ENCODE assay signal across 8 cellular contexts in the genomic region with DNA sequence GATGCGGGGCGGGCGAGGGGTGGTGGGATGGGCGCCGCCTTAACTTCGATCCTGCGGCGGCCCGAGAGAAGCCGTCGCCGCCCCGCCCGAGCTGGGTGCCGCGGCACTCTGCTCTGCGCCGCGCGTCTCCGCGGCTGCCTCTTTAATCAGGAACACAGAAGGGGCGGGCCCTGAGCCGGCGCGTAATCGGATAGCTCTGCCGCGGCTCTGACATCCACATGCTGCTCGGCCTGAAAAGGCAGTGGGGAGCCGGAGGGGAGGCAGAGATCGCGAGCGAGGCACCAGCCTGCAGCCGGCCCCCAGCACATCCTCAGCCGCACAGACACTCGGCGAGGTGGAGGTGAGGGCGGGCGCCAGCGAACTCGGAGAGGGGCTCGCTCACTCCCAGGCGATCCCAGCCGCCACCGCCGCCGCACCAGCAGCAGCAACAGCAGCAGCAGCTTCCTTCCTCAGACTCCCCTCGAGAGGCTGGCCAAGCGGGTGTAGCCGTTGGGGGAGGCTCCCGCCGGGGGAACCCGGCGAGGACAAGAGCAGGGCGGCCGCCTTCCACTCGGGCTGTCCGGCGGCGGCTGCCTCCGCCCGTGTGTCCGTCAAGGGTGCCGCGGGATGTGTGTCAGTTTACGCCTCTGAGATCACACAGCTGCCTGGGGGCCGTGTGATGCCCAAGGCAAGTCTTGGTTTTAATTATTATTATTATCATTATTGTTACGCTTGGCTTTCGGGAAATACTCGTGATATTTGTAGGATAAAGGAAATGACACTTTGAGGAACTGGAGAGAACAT. TPM values are rescaled to one million over a fixed set of nuclear protein-coding genes. Genes with fewer than 3 reads are reported as not detected.
DNase-seq lines count a peak whose midpoint lies in the region; ATAC-seq and TF ChIP-seq lines count a peak whose summit lies in the region.

A gene with protein sequence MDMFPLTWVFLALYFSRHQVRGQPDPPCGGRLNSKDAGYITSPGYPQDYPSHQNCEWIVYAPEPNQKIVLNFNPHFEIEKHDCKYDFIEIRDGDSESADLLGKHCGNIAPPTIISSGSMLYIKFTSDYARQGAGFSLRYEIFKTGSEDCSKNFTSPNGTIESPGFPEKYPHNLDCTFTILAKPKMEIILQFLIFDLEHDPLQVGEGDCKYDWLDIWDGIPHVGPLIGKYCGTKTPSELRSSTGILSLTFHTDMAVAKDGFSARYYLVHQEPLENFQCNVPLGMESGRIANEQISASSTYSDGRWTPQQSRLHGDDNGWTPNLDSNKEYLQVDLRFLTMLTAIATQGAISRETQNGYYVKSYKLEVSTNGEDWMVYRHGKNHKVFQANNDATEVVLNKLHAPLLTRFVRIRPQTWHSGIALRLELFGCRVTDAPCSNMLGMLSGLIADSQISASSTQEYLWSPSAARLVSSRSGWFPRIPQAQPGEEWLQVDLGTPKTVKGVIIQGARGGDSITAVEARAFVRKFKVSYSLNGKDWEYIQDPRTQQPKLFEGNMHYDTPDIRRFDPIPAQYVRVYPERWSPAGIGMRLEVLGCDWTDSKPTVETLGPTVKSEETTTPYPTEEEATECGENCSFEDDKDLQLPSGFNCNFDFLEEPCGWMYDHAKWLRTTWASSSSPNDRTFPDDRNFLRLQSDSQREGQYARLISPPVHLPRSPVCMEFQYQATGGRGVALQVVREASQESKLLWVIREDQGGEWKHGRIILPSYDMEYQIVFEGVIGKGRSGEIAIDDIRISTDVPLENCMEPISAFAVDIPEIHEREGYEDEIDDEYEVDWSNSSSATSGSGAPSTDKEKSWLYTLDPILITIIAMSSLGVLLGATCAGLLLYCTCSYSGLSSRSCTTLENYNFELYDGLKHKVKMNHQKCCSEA (plus strand): TSS at position 263 of the 783 bp plus-strand sequence. CDS start 790 bp downstream, outside the sequence.

- peak; percentile 74 for ATAC-seq in GM19023 (IDR thresholded peaks at IDR 0.05; ENCODE audit: unreplicated experiment)
- ATAC-seq in HG03139 (IDR thresholded peaks at IDR 0.05; ENCODE audit: unreplicated experiment): peak; percentile 62
- peak; percentile 75 for ATAC-seq in left lung

- intact Hi-C loops in activated CD4-positive, alpha-beta T cell treated with anti-CD3 and anti-CD28 coated beads, Interleukin-2, amount 10 ng/mL, durations not matched to agents 24 days and 14 days (cut with micrococcal nuclease): loop anchor here (1.0 to 10.0 kb wide), 8 partner anchors 70 to 1578 kb away; no protein-coding TSS in a partner anchor
- intact Hi-C loops in dorsolateral prefrontal cortex (cut with DNase I) (loop anchor here (10.0 kb wide), 2 partner anchors 82 to 242 kb away; no protein-coding TSS in a partner anchor), left lung (cut with DNase I) (loop anchor here in 1 of 2 donors (10.0 kb wide), 1 partner anchor 1358 kb away; no protein-coding TSS in a partner anchor)

- H3K4me3 ChIP-seq in AG04450 (ENCODE audit: low read depth, low read length) (peak within 1 kb of the TSS; percentile 70), dorsolateral prefrontal cortex (peak within 1 kb of the TSS; percentile 37 to 81 (median 64)), left lung (peak within 1 kb of the TSS; percentile 68 to 75)

- H3K27me3 Mint-ChIP-seq in activated CD4-positive, alpha-beta T cell treated with anti-CD3 and anti-CD28 coated beads, Interleukin-2, amount 10 ng/mL, durations not matched to agents 24 days and 14 days: peaks cover 56% of the 10 kb centered on the region

- H3K27ac Mint-ChIP-seq in activated CD4-positive, alpha-beta T cell treated with anti-CD3 and anti-CD28 coated beads, Interleukin-2, amount 10 ng/mL, durations not matched to agents 24 days and 14 days: peak within 1 kb of the TSS; percentile 90

- TF ChIP-seq CTCF in AG04450 (IDR thresholded peaks at IDR 0.05; ENCODE audit: low read depth, low read length) (no peak), dorsolateral prefrontal cortex (IDR thresholded peaks at IDR 0.05 in 54 of 56, conservative IDR thresholded peaks at IDR 0.05 in 2 of 56; ENCODE audit: low read depth in 1 of 56, partially characterized antibody in 56 of 56) (peak in 4 of 56 donors; percentile 11 to 23 (median 16)), left lung (IDR thresholded peaks at IDR 0.05) (no peak)

- peaks cover 24% of the 10 kb centered on the region for H3K36me3 Mint-ChIP-seq in activated CD4-positive, alpha-beta T cell treated with anti-CD3 and anti-CD28 coated beads, Interleukin-2, amount 10 ng/mL, durations not matched to agents 24 days and 14 days (ENCODE audit: low read depth)

- CTCF ChIA-PET in AG04450 (lab: Charles Lee): interaction anchor here (1.0 to 1.3 kb wide), 3 partner anchors 38 to 1421 kb away, joined by 3 to 5 read pairs (median 3); no protein-coding TSS in a partner anchor

- H3K9me3 ChIP-seq in AG04450 (ENCODE audit: control insufficient read depth, insufficient read depth, low read length) (no peaks in the 10 kb centered on the region; the same call in 1 of the 2 replicates), left lung (no peaks in the 10 kb centered on the region)

- H3K4me1 Mint-ChIP-seq in activated CD4-positive, alpha-beta T cell treated with anti-CD3 and anti-CD28 coated beads, Interleukin-2, amount 10 ng/mL, durations not matched to agents 24 days and 14 days: peaks cover 59% of the 10 kb centered on the region

- H3K4me1 ChIP-seq in left lung: peaks cover 11 to 45% of the 10 kb centered on the region in 2 donors

- POLR2A ChIA-PET in AG04450 (lab: Yijun Ruan, JAX): interaction anchor here (0.5 to 3.0 kb wide), 17 partner anchors 9 to 659 kb away, joined by 3 to 26 read pairs (median 4); no protein-coding TSS in a partner anchor

- H3K4me3 Mint-ChIP-seq in activated CD4-positive, alpha-beta T cell treated with anti-CD3 and anti-CD28 coated beads, Interleukin-2, amount 10 ng/mL, durations not matched to agents 24 days and 14 days: peak within 1 kb of the TSS; percentile 86

- H3K27ac ChIP-seq in AG04450 (ENCODE audit: low read depth, low read length): peak within 1 kb of the TSS; percentile 61
- H3K27ac ChIP-seq in dorsolateral prefrontal cortex: peak within 1 kb of the TSS in 58 of 59 donors; percentile 14 to 89 (median 75)
- peak within 1 kb of the TSS; percentile 85 to 90 for H3K27ac ChIP-seq in left lung

- no peaks in the 10 kb centered on the region for H3K9me3 Mint-ChIP-seq in activated CD4-positive, alpha-beta T cell treated with anti-CD3 and anti-CD28 coated beads, Interleukin-2, amount 10 ng/mL, durations not matched to agents 24 days and 14 days

- H3K36me3 ChIP-seq in left lung: no peaks in the 10 kb centered on the region

- DNase-seq in AG04450 (ENCODE audit: low read depth, low spot score) (peak; percentile 63), NCI-H510A (lab: John Stamatoyannopoulos, UW) (peak; percentile 83), dorsolateral prefrontal cortex (peak in 9 of 10 donors; percentile 45 to 80 (median 72)), left lung (peak; percentile 89 to 92)
- peak; percentile 92 for DNase-seq in activated CD4-positive, alpha-beta T cell treated with anti-CD3 and anti-CD28 coated beads, Interleukin-2, amount 10 ng/mL, durations not matched to agents 24 days and 14 days
- peak; percentile 45 to 46 for DNase-seq in stimulated activated CD4-positive, alpha-beta T cell treated with anti-CD3 and anti-CD28 coated beads, Interleukin-2, amount 100 ng/mL, for 48 hours

- H3K27me3 ChIP-seq in AG04450 (ENCODE audit: control insufficient read depth, insufficient read depth, low read length) (no peaks in the 10 kb centered on the region), dorsolateral prefrontal cortex (peaks cover 0 to 47% (median 6%) of the 10 kb centered on the region in 45 donors), left lung (peaks cover 0 to 74% of the 10 kb centered on the region in 2 donors)

RNA-seq across cellular contexts. Expression of the gene that starts here (rescaled TPM):
- 106 and 114 TPM in 2 replicates for polyA plus RNA-seq in AG04450 (2011; rRNA removed)
- polyA minus RNA-seq in AG04450 (2011; rRNA and poly(A)+ RNA removed): 127 and 153 TPM in 2 replicates
- 61.0 and 64.4 TPM in 2 replicates for total RNA-seq in activated CD4-positive, alpha-beta T cell treated with anti-CD3 and anti-CD28 coated beads, Interleukin-2, amount 10 ng/mL, durations not matched to agents 24 days and 14 days
- total RNA-seq in dorsolateral prefrontal cortex (10 to 100 TPM; 13.0 to 43.9 (median 24.5) TPM), left lung (100 to 1,000 TPM in 1 of 2 donors, 10 to 100 TPM in 1; 75.7 to 122 TPM)

Comparison
In these comparisons a context has a peak if more than half of its experiments do, and no peak if none do; other contexts are left out.
1. Peak in every context shown above with its lines: DNase-seq, ATAC-seq, H3K4me3 ChIP-seq and H3K27ac ChIP-seq.